27 cellular contexts compared by ENCODE assay signal in genomic region chrX:11464360-11464759, GRCh38.
"Had no signal": no experiment of that assay in that cellular context is flagged by ENCODE, and none has a peak within 500 bp of the region (broad histone marks: within the 10 kb centered on the region; RNA-seq: fewer than 3 reads in every experiment).

No MANE protein-coding gene starts in this region.

- H3K4me3 Mint-ChIP-seq: activated naive CD8-positive, alpha-beta T cell; brain; effector memory CD8-positive, alpha-beta T cell; immature natural killer cell; mesothelial cell of epicardium; naive B cell; nephron progenitor cell; type B pancreatic cell had no signal

- H3K9me3 Mint-ChIP-seq: effector memory CD8-positive, alpha-beta T cell; type B pancreatic cell had no signal

- H3K4me3 ChIP-seq: cardiac muscle cell, coronary artery, right lobe of liver, thoracic aorta, uterus had no signal

- H3K27me3 Mint-ChIP-seq: activated naive CD8-positive, alpha-beta T cell; type B pancreatic cell had no signal

- H3K4me1 Mint-ChIP-seq: brain, immature natural killer cell, mesothelial cell of epicardium, naive B cell had no signal

- H3K36me3 Mint-ChIP-seq: activated naive CD8-positive, alpha-beta T cell; brain; immature natural killer cell; mesothelial cell of epicardium; naive B cell; type B pancreatic cell had no signal

- H3K36me3 ChIP-seq: cardiac muscle cell, neutrophil, right lobe of liver, thoracic aorta, uterus had no signal

- DNase-seq: activated CD4-positive, alpha-beta T cell treated with anti-CD3 and anti-CD28 coated beads for 4 hours; activated CD4-positive, alpha-beta T cell treated with anti-CD3 and anti-CD28 coated beads, Interleukin-2, amount 50 U/mL, for 4 hours; activated effector memory CD4-positive, alpha-beta T cell treated with Interleukin-2 at 50 U/mL for 16 hours; activated naive CD4-positive, alpha-beta T cell treated with Interleukin-2 at 50 U/mL for 16 hours; activated T-cell treated with anti-CD3 and anti-CD28 coated beads for 4 hours; aorta; cerebellar nuclear complex; effector memory CD8-positive, alpha-beta T cell; foreskin fibroblast; head of caudate nucleus; hypothalamus; immature natural killer cell; naive B cell; nephron progenitor cell; right lobe of liver; stimulated activated CD4-positive, alpha-beta T cell treated with anti-CD3 and anti-CD28 coated beads, Interleukin-4, amount 100 ng/mL, for 1 hour; stimulated activated naive CD8-positive, alpha-beta T cell treated with anti-CD3 and anti-CD28 coated beads, Interleukin-15, Interleukin-2, amounts not matched to agents 100 U/mL and 50 U/mL, for 24 hours; T-helper 2 cell; uterus had no signal

- H3K4me1 ChIP-seq: right lobe of liver, uterus had no signal

- H3K27me3 ChIP-seq: cardiac muscle cell, neutrophil, uterus had no signal

- H3K27ac Mint-ChIP-seq: activated naive CD8-positive, alpha-beta T cell; brain; effector memory CD8-positive, alpha-beta T cell; immature natural killer cell; mesothelial cell of epicardium; naive B cell; nephron progenitor cell; type B pancreatic cell had no signal

- H3K27ac ChIP-seq: cardiac muscle cell, coronary artery, neutrophil, right lobe of liver, thoracic aorta had no signal

- H3K9me3 ChIP-seq: neutrophil, right lobe of liver, thoracic aorta, uterus had no signal
